Comparison of ENCODE assay signal across 9 cellular contexts in the genomic region with DNA sequence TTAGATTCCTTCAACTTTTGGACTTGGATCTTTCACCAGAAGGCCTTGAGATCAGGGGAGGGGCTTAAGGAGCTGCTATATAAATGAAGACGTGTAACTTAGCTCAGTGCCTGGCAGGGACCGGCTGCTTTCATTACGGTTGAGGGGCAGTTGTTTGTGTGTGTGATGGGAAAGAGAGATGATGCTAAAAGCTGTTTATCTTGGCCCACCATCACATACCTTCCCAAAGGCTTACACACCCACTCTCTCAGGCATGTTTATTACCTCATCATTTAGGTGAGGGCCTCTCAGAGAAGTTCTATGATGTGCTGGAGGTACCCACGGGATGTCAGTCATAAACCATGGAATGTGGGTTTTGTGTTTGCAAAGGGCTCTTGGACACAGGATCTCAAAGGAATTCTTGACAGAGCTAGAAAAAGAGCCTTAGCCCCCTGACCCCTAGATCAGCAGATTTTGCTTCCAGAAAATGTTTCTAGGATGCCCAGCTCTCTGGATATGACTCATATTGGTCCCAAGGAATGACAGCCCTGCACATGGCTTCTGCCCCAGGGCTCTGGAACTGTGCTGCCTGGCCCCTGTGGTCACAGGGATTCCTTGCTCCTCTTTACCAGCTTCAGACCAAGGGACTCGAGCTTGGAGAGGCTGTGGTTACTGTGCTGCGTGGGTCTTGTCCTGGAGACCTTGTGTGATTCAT. TPM values are rescaled to one million over a fixed set of nuclear protein-coding genes. Genes with fewer than 3 reads are reported as not detected.
DNase-seq lines count a peak whose midpoint lies in the region; ATAC-seq lines count a peak whose summit lies in the region.
"Had no signal": no experiment of that assay in that cellular context is flagged by ENCODE, and none has a peak within 500 bp of the region (broad histone marks: within the 10 kb centered on the region; RNA-seq: fewer than 3 reads in every experiment).

No MANE protein-coding gene starts in this region.

- ATAC-seq in stimulated activated memory B cell treated with anti-CD40 and anti-IgM and Interleukin-4, amounts not matched to agents 10 μg/mL and 1 μg/mL and 100 μg/mL, for 72 hours: no peak
- no peak for ATAC-seq in HG03571 (IDR thresholded peaks at IDR 0.05; ENCODE audit: unreplicated experiment)
- no peak for ATAC-seq in GM21529 (IDR thresholded peaks at IDR 0.05; ENCODE audit: unreplicated experiment)
- ATAC-seq in HG03442 (IDR thresholded peaks at IDR 0.05; ENCODE audit: unreplicated experiment): no peak

- H3K4me3 Mint-ChIP-seq in stimulated activated memory B cell treated with anti-CD40 and anti-IgM and Interleukin-4, amounts not matched to agents 10 μg/mL and 1 μg/mL and 100 μg/mL, for 72 hours: no peak overlapping the region
- H3K4me3 Mint-ChIP-seq: activated T-cell treated with anti-CD3 and anti-CD28 coated beads, Interleukin-2, amount 50 U/mL, for 24 hours had no signal

- H3K27ac Mint-ChIP-seq in stimulated activated memory B cell treated with anti-CD40 and anti-IgM and Interleukin-4, amounts not matched to agents 10 μg/mL and 1 μg/mL and 100 μg/mL, for 72 hours: peak overlapping the region; percentile 60
- H3K27ac Mint-ChIP-seq: activated T-cell treated with anti-CD3 and anti-CD28 coated beads, Interleukin-2, amount 50 U/mL, for 24 hours had no signal

- H3K36me3 Mint-ChIP-seq in stimulated activated memory B cell treated with anti-CD40 and anti-IgM and Interleukin-4, amounts not matched to agents 10 μg/mL and 1 μg/mL and 100 μg/mL, for 72 hours: no peaks in the 10 kb centered on the region

- DNase-seq in GM04503 (ENCODE audit: low read depth) (peak; percentile 73), iris pigment epithelial cell (ENCODE audit: low read depth) (peak; percentile 95), mucosa of gallbladder (ENCODE audit: low spot score) (no peak)
- DNase-seq: activated T-cell treated with anti-CD3 and anti-CD28 coated beads, Interleukin-2, amount 50 U/mL, for 24 hours had no signal

- no peaks in the 10 kb centered on the region for H3K9me3 Mint-ChIP-seq in stimulated activated memory B cell treated with anti-CD40 and anti-IgM and Interleukin-4, amounts not matched to agents 10 μg/mL and 1 μg/mL and 100 μg/mL, for 72 hours
- H3K9me3 Mint-ChIP-seq: activated T-cell treated with anti-CD3 and anti-CD28 coated beads, Interleukin-2, amount 50 U/mL, for 24 hours had no signal

- peak overlapping the region; percentile 16 for H3K27ac ChIP-seq in adipose tissue (ENCODE audit: low read depth, low read length)

- no peaks in the 10 kb centered on the region for H3K27me3 Mint-ChIP-seq in stimulated activated memory B cell treated with anti-CD40 and anti-IgM and Interleukin-4, amounts not matched to agents 10 μg/mL and 1 μg/mL and 100 μg/mL, for 72 hours
- H3K27me3 Mint-ChIP-seq: activated T-cell treated with anti-CD3 and anti-CD28 coated beads, Interleukin-2, amount 50 U/mL, for 24 hours had no signal

- H3K4me1 Mint-ChIP-seq in stimulated activated memory B cell treated with anti-CD40 and anti-IgM and Interleukin-4, amounts not matched to agents 10 μg/mL and 1 μg/mL and 100 μg/mL, for 72 hours: peaks cover 32% of the 10 kb centered on the region

- 48 to 68% (median 67%) methylated on average over 6 of the region's 6 CpGs for WGBS in adipose tissue, 3 donors

RNA-seq across cellular contexts. Expression of a gene that starts 15.9 kb away (rescaled TPM):
- polyA plus RNA-seq in adipose tissue: 10 to 100 TPM in 2 of 3 donors, 1 to 10 TPM in 1; 8.5 to 45.3 (median 27.7) TPM
- 59.0 TPM for total RNA-seq in mucosa of gallbladder
